Comparison of ENCODE assay signal across 12 cellular contexts in genomic region chr2:223100061-223100511, GRCh38. TPM values are rescaled to one million over a fixed set of nuclear protein-coding genes. Genes with fewer than 3 reads are reported as not detected.
DNase-seq lines count a peak whose midpoint lies in the region; ATAC-seq and TF ChIP-seq lines count a peak whose summit lies in the region.
"Had no signal": no experiment of that assay in that cellular context is flagged by ENCODE, and none has a peak within 500 bp of the region (broad histone marks: within the 10 kb centered on the region; RNA-seq: fewer than 3 reads in every experiment).

No MANE protein-coding gene starts in this region.

- H3K9me3 ChIP-seq in lower lobe of right lung (no peaks in the 10 kb centered on the region), thyroid gland (no peaks in the 10 kb centered on the region)
- H3K9me3 ChIP-seq: right lobe of liver had no signal

- H3K27ac ChIP-seq in lower lobe of right lung (no peak overlapping the region), thyroid gland (no peak overlapping the region)
- H3K27ac ChIP-seq: right lobe of liver had no signal

- TF ChIP-seq POLR2A in thyroid gland (IDR thresholded peaks at IDR 0.05), result no peak

- peak; percentile 55 for DNase-seq in HS-27A (ENCODE audit: low read depth)
- DNase-seq in choroid plexus epithelial cell (ENCODE audit: low read depth), result peak; percentile 77
- DNase-seq in lower lobe of right lung, result peak; percentile 47
- DNase-seq in thyroid gland, result peak; percentile 46 to 64
- no peak for DNase-seq in NCI-H510A treated with DMSO at 0.1 percent for 48 hours (lab: John Stamatoyannopoulos, UW)
- DNase-seq: activated CD4-positive, CD25-positive, alpha-beta regulatory T cell treated with anti-CD3 and anti-CD28 coated beads, Interleukin-2, amount 50 U/mL, for 72 hours; kidney glomerular epithelial cell; NCI-H2081; RPMI8226 had no signal

- H3K4me3 ChIP-seq in choroid plexus epithelial cell (ENCODE audit: low read depth, low read length) (no peak overlapping the region), lower lobe of right lung (no peak overlapping the region), thyroid gland (replicated peaks in 1 of 3) (no peak overlapping the region)
- H3K4me3 ChIP-seq: right lobe of liver had no signal

- ATAC-seq in lower lobe of right lung (peak; percentile 26 to 54), GM18909 (IDR thresholded peaks at IDR 0.05; ENCODE audit: poor library complexity, unreplicated experiment) (no peak), HG02642 (IDR thresholded peaks at IDR 0.05; ENCODE audit: poor library complexity, unreplicated experiment) (no peak)

- intact Hi-C loops in lower lobe of right lung (cut with DNase I), result no loop called here
- intact Hi-C loops in thyroid gland (cut with DNase I), result loop anchor here (10.0 kb wide), 1 partner anchor 125 kb away; no protein-coding TSS in a partner anchor

- no peaks in the 10 kb centered on the region for H3K36me3 ChIP-seq in lower lobe of right lung
- no peaks in the 10 kb centered on the region for H3K36me3 ChIP-seq in thyroid gland
- H3K36me3 ChIP-seq: right lobe of liver had no signal

- H3K4me1 ChIP-seq in lower lobe of right lung, result peaks cover 8% of the 10 kb centered on the region
- H3K4me1 ChIP-seq in thyroid gland, result peaks cover 13% of the 10 kb centered on the region in 2 donors
- H3K4me1 ChIP-seq: right lobe of liver had no signal

- TF ChIP-seq CTCF in choroid plexus epithelial cell (conservative IDR thresholded peaks at IDR 0.05; ENCODE audit: low read depth, low read length) (no peak), lower lobe of right lung (IDR thresholded peaks at IDR 0.05) (no peak), thyroid gland (IDR thresholded peaks at IDR 0.05) (no peak)

- H3K27me3 ChIP-seq in lower lobe of right lung (ENCODE audit: low read depth) (no peaks in the 10 kb centered on the region), thyroid gland (no peaks in the 10 kb centered on the region)
- H3K27me3 ChIP-seq: right lobe of liver had no signal

- WGBS in thyroid gland, 2 donors, result 16 to 23% methylated on average over 3 of the region's 4 CpGs

RNA-seq across cellular contexts. Expression of gene KCNE4, which starts 48.1 kb away (rescaled TPM):
- total RNA-seq in lower lobe of right lung, result 1.2 TPM
- total RNA-seq in thyroid gland, result 10 to 100 TPM in 3 of 4 donors, 1 to 10 TPM in 1; 7.8 to 19.6 (median 18.4) TPM

Comparison
In these comparisons a context has a peak if more than half of its experiments do, and no peak if none do; other contexts are left out.
1. ATAC-seq: peak in lower lobe of right lung (2 of 2); none in GM18909 (single experiment) and HG02642 (single experiment).